8 cellular contexts compared by ENCODE assay signal in genomic region chr5:86880785-86881492, GRCh38.
A peak's percentile ranks its signal among the peaks of the same experiment; 100 is the strongest.
DNase-seq lines count a peak whose midpoint lies in the region; ATAC-seq, FAIRE-seq and TF ChIP-seq lines count a peak whose summit lies in the region.

No MANE protein-coding gene starts in this region.

- no peaks in the 10 kb centered on the region for H3K36me3 ChIP-seq in HAP-1 (replicated peaks)
- H3K36me3 ChIP-seq in RWPE2 (ENCODE audit: low read depth) = no peaks in the 10 kb centered on the region
- no peaks in the 10 kb centered on the region for H3K36me3 ChIP-seq in K562 (ENCODE audit: control insufficient read depth, insufficient read depth, low read length)

- H3K9ac ChIP-seq in K562 (ENCODE audit: insufficient read depth in 1 of 2, low read depth in 2 of 2, low read length in 2 of 2) = no peak overlapping the region

- TF ChIP-seq CTCF in RWPE2 (IDR thresholded peaks at IDR 0.05; ENCODE audit: poor library complexity, severe bottlenecking) = peak; percentile 96
- peak; percentile 54 to 91 (median 86); a peak in 5 of 6 replicates for TF ChIP-seq CTCF in K562 (IDR thresholded peaks at IDR 0.05 in 2 of 3, conservative IDR thresholded peaks at IDR 0.05 in 1 of 3; ENCODE audit: insufficient read depth in 2 of 3, low read depth in 1 of 3, low read length in 3 of 3)

- CTCF ChIA-PET in K562 (lab: Yijun Ruan, JAX; ENCODE audit: low intra/inter-chr PET ratio) = interaction anchor here (0.6 to 2.0 kb wide), 4 partner anchors 88 to 1811 kb away, joined by 3 to 5 read pairs (median 3); no protein-coding TSS in a partner anchor

- POLR2A ChIA-PET in K562 (lab: Yijun Ruan, JAX) = interaction anchor here (1.2 kb wide), 1 partner anchor 9 kb away, joined by 4 read pairs; no protein-coding TSS in a partner anchor

- no peak overlapping the region for H2AFZ ChIP-seq in K562 (ENCODE audit: low read depth, low read length)

- H3K4me2 ChIP-seq in K562 (ENCODE audit: insufficient read depth, low read length) = no peak overlapping the region

- H4K20me1 ChIP-seq in K562 (replicated peaks; ENCODE audit: control insufficient read depth, insufficient read depth, low read length) = no peaks in the 10 kb centered on the region; the same call in 1 of the 2 replicates

- H3K79me2 ChIP-seq in K562 (ENCODE audit: control insufficient read depth, insufficient read depth, low read length) = no peaks in the 10 kb centered on the region

- no TSS peak for BruUV-seq in K562 (replicated peaks; lab: Mats Ljungman, UMichigan)

- ATAC-seq in RWPE2 (ENCODE audit: low read depth) (peak; percentile 98), K562 (peak; percentile 97)

- H3K27ac ChIP-seq in RWPE2 (ENCODE audit: poor library complexity, severe bottlenecking) (no peak overlapping the region), K562 (ENCODE audit: extremely low read depth, low read depth, low read length) (no peak overlapping the region)

- no peak for TF ChIP-seq POLR2A in K562 (conservative IDR thresholded peaks at IDR 0.05)

- peak; percentile 24 for DNase-seq in activated T-cell treated with anti-CD3 and anti-CD28 coated beads for 48 hours (ENCODE audit: low read depth)
- DNase-seq in activated T-cell treated with anti-CD3 and anti-CD28 coated beads for 4 hours = no peak
- DNase-seq in HAP-1 (ENCODE audit: low spot score in 2 of 2) = peak; percentile 54 to 74
- DNase-seq in Kasumi-1 (lab: John Stamatoyannopoulos, UW) = peak; percentile 90 to 93
- DNase-seq in RWPE2 (ENCODE audit: low spot score) = no peak
- peak; percentile 21 to 52 (median 26) for DNase-seq in K562 (ENCODE audit: extremely low read depth in 1 of 4, low spot score in 3 of 4)
- peak; percentile 78 for DNase-seq in iPS DF 4.7 (ENCODE audit: extremely low read depth, low spot score)
- DNase-seq in stimulated activated CD4-positive, alpha-beta T cell treated with anti-CD3 and anti-CD28 coated beads, Interleukin-1b, Interleukin-23, amount 100 ng/mL, for 48 hours = peak; percentile 40

- intact Hi-C loops in K562 (cut with micrococcal nuclease) = loop anchor here (5.0 kb wide), 1 partner anchor 131 kb away; no protein-coding TSS in a partner anchor

- H3K9me3 ChIP-seq in HAP-1 (no peaks in the 10 kb centered on the region), RWPE2 (ENCODE audit: severe bottlenecking) (no peaks in the 10 kb centered on the region), K562 (replicated peaks; ENCODE audit: control insufficient read depth, insufficient read depth, low read depth, low read length) (no peaks in the 10 kb centered on the region)

- H3K4me3 ChIP-seq in HAP-1 (no peak overlapping the region), RWPE2 (ENCODE audit: severe bottlenecking) (no peak overlapping the region), K562 (no peak overlapping the region)

- H3K4me1 ChIP-seq in HAP-1 = no peaks in the 10 kb centered on the region
- no peaks in the 10 kb centered on the region for H3K4me1 ChIP-seq in RWPE2 (ENCODE audit: insufficient read depth, poor library complexity, severe bottlenecking)
- no peaks in the 10 kb centered on the region for H3K4me1 ChIP-seq in K562 (replicated peaks in 1 of 2; ENCODE audit: control insufficient read depth in 2 of 2, insufficient read depth in 2 of 2, low read length in 2 of 2)

- no peak for TF ChIP-seq EP300 in K562 (IDR thresholded peaks at IDR 0.05; ENCODE audit: low read length)

- H3K27me3 ChIP-seq in HAP-1 (ENCODE audit: low read depth) = no peaks in the 10 kb centered on the region
- no peaks in the 10 kb centered on the region for H3K27me3 ChIP-seq in RWPE2 (ENCODE audit: insufficient read depth, poor library complexity, severe bottlenecking)
- H3K27me3 ChIP-seq in K562 (ENCODE audit: control insufficient read depth in 2 of 2, insufficient read depth in 2 of 2, low read length in 2 of 2) = no peaks in the 10 kb centered on the region

- 0% methylated on average over 3 of the region's 3 CpGs for whole genome bisulfite sequencing in K562 (ENCODE audit: insufficient coverage, low coverage, missing lambda C conversion rate)

- no peaks in the 10 kb centered on the region for H3K9me1 ChIP-seq in K562 (ENCODE audit: control insufficient read depth, insufficient read depth, low read length)

- in situ Hi-C loops in HAP-1 (cut with MboI; ENCODE audit: low sequenced_read_pairs) = no loop called here
- in situ Hi-C loops in K562 (cut with MboI) = no loop called here

- FAIRE-seq in K562 (lab: Jason Lieb, UNC) = no peak

- peak; percentile 61 to 77 for TF ChIP-seq RAD21 in K562 (CRISPR knock-in tag; conservative IDR thresholded peaks at IDR 0.05 in 1 of 2, IDR thresholded peaks at IDR 0.05 in 1 of 2)

TF ChIP-seq in K562, 482 proteins besides CTCF, POLR2A, EP300 and RAD21:
- TF ChIP-seq TCF3 (CRISPR knock-in tag; IDR thresholded peaks at IDR 0.05) (no peak), SMC3 (conservative IDR thresholded peaks at IDR 0.05; ENCODE audit: insufficient read depth, low read depth, low read length) (peak; percentile 50; the same call in 1 of the 2 replicates)
- TF ChIP-seq, protein P1, sequence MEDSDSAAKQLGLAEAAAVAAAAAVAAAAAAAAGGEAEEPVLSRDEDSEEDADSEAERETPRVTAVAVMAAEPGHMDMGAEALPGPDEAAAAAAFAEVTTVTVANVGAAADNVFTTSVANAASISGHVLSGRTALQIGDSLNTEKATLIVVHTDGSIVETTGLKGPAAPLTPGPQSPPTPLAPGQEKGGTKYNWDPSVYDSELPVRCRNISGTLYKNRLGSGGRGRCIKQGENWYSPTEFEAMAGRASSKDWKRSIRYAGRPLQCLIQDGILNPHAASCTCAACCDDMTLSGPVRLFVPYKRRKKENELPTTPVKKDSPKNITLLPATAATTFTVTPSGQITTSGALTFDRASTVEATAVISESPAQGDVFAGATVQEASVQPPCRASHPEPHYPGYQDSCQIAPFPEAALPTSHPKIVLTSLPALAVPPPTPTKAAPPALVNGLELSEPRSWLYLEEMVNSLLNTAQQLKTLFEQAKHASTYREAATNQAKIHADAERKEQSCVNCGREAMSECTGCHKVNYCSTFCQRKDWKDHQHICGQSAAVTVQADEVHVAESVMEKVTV (CRISPR knock-in tag; IDR thresholded peaks at IDR 0.05) = peak; percentile 41; the same call in 1 of the 2 replicates

Comparison
In these comparisons a context has a peak if more than half of its experiments do, and no peak if none do; other contexts are left out.
1. DNase-seq: peak in activated T-cell treated with anti-CD3 and anti-CD28 coated beads for 48 hours (single experiment), HAP-1 (2 of 2), Kasumi-1 (2 of 2), K562 (4 of 4), iPS DF 4.7 (single experiment) and stimulated activated CD4-positive, alpha-beta T cell treated with anti-CD3 and anti-CD28 coated beads, Interleukin-1b, Interleukin-23, amount 100 ng/mL, for 48 hours (single experiment); none in activated T-cell treated with anti-CD3 and anti-CD28 coated beads for 4 hours (single experiment) and RWPE2 (single experiment).